ENCODE assay signal across 8 cellular contexts in the genomic region with DNA sequence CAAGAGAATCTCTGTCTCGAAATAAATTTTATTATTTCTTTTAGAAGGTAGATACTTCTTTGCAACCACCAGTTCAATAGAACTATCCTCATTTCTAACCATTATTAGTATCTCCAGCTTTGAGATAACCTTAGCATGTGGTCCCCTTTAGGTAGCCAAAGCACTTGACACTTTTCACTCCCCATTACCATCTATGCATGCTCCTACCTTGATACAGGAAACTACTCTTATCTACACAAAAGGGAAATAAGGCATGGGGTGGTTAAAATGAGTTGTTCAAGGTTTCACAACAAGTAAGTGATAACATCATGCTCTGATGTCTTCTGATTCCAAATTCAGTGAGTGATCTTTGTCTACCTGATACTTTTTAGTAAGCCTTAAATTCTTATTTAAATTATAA.
"Had no signal": no experiment of that assay in that cellular context is flagged by ENCODE, and none has a peak within 500 bp of the region (broad histone marks: within the 10 kb centered on the region; RNA-seq: fewer than 3 reads in every experiment).

No MANE protein-coding gene starts in this region.

- FAIRE-seq: G401.6, GM12878, GM12891, GM12892, GM18507, GM19239 had no signal

- DNase-seq: GDM1, GF-D8 had no signal

- H3K4me3 ChIP-seq: GM12878 had no signal
